In the genomic region with DNA sequence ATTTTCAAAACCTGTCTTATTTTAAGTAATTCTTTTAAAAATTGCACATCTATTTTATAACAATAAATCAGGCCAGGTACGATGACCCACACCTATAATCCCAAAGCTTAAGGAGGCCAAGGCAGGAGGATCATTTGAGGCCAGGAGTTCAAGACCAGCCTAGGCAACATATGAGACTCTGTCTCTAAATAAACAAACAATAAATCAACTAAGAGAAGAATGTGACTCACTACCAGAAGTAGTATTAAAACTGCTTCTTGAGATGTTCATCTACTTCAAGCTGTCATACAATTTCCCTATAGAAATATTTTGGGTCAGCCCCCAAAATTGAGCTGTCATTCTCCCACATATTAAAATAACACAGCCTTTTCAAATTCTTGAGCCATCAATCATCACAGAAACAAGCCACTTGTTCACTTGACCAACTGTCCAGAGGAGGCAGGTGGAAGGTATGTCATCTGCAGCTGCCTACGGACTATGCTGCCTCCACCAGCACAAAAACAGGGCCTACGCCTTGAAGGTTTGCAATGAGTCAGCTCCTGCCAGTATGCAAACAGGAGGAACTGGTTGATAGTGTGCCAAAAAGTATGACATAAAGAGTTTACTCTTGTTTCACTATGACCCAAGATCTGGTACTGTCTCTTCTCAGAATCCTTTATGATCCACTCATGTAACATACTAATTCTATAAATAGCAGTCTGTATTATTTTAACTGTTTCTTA, we compare ENCODE assay signal across 8 cellular contexts. TPM values are rescaled to one million over a fixed set of nuclear protein-coding genes. Genes with fewer than 3 reads are reported as not detected.
A peak's percentile ranks its signal among the peaks of the same experiment; 100 is the strongest.
DNase-seq lines count a peak whose midpoint lies in the region; ATAC-seq and TF ChIP-seq lines count a peak whose summit lies in the region.

No MANE protein-coding gene starts in this region.

- TF ChIP-seq POLR2A in GM18505 (IDR thresholded peaks at IDR 0.05; ENCODE audit: borderline replicate concordance, extremely low read depth, insufficient read depth, insufficient read length): no peak

- ATAC-seq in GM18505 (IDR thresholded peaks at IDR 0.05; ENCODE audit: unreplicated experiment): peak; percentile 97
- peak; percentile 99 for ATAC-seq in HG02852 (IDR thresholded peaks at IDR 0.05; ENCODE audit: unreplicated experiment)
- ATAC-seq in lung (ENCODE audit: insufficient read depth, low FRiP score): peak; percentile 70

- in situ Hi-C loops in astrocyte of the cerebellum (cut with HindIII; ENCODE audit: low sequenced_read_pairs): no loop called here

- WGBS in lung, 2 donors: 61 to 73% methylated on average over 3 of the region's 3 CpGs

- intact Hi-C loops in A673 (cut with micrococcal nuclease; ENCODE audit: unreplicated experiment): no loop called here

- peaks cover 6% of the 10 kb centered on the region for H3K36me3 ChIP-seq in A673 (ENCODE audit: insufficient read depth, low read length, poor library complexity, severe bottlenecking)
- peaks cover 3 to 28% of the 10 kb centered on the region in 2 donors for H3K36me3 ChIP-seq in lung (ENCODE audit: control insufficient read depth in 2 of 2, insufficient read depth in 2 of 2, low read length in 2 of 2)

- no peaks in the 10 kb centered on the region for H3K9me3 ChIP-seq in A673 (ENCODE audit: low read depth, low read length, poor library complexity, severe bottlenecking)
- H3K9me3 ChIP-seq in lung (ENCODE audit: control insufficient read depth in 2 of 2, insufficient read depth in 1 of 2, low read length in 1 of 2): peaks cover 0 to 1% of the 10 kb centered on the region in 2 donors

- CTCF ChIA-PET in A673 (lab: Charles Lee): no interaction called here

- no peak overlapping the region for H3K27ac ChIP-seq in A673 (ENCODE audit: low read depth, low read length, poor library complexity, severe bottlenecking)
- H3K27ac ChIP-seq in lung (ENCODE audit: low read depth in 1 of 2, low read length in 1 of 2): peak overlapping the region; percentile 13 to 22

- DNase-seq in A673 (ENCODE audit: low spot score) (peak; percentile 52), NCI-H446 treated with DMSO at 0.1 percent for 48 hours (lab: John Stamatoyannopoulos, UW) (peak; percentile 52), astrocyte of the cerebellum (ENCODE audit: low read depth) (peak; percentile 57), lung (ENCODE audit: low spot score) (peak; percentile 57), cerebellar nuclear complex (lab: John Stamatoyannopoulos, UW) (no peak), superior temporal gyrus (ENCODE audit: extremely low spot score) (no peak)

- H3K27me3 ChIP-seq in A673 (replicated peaks; ENCODE audit: insufficient read depth, low read depth, low read length, poor library complexity) (no peaks in the 10 kb centered on the region), lung (ENCODE audit: control insufficient read depth, insufficient read depth) (no peaks in the 10 kb centered on the region)

- BruUV-seq in A673 (replicated peaks; lab: Mats Ljungman, UMichigan): no TSS peak

- TF ChIP-seq CTCF in A673 (conservative IDR thresholded peaks at IDR 0.05; ENCODE audit: low read depth, low read length) (no peak), astrocyte of the cerebellum (IDR thresholded peaks at IDR 0.05; ENCODE audit: low read depth, low read length, missing control alignments) (peak; percentile 7), lung (IDR thresholded peaks at IDR 0.05; ENCODE audit: control extremely low read depth, extremely low read depth) (no peak)

- H3K4me3 ChIP-seq in A673 (ENCODE audit: low read depth, low read length, poor library complexity, severe bottlenecking): no peak overlapping the region
- no peak overlapping the region for H3K4me3 ChIP-seq in astrocyte of the cerebellum (ENCODE audit: low read depth, low read length)
- no peak overlapping the region for H3K4me3 ChIP-seq in lung

- H3K4me1 ChIP-seq in A673 (ENCODE audit: insufficient read depth, low read length, poor library complexity, severe bottlenecking) (peaks cover 12% of the 10 kb centered on the region), lung (ENCODE audit: control insufficient read depth in 2 of 2, insufficient read depth in 2 of 2, low read length in 2 of 2) (peaks cover 7 to 10% of the 10 kb centered on the region in 2 donors)

- POLR2A ChIA-PET in A673 (lab: Charles Lee; ENCODE audit: low non-redundant PET): no interaction called here

RNA-seq across cellular contexts. Expression of a gene that starts 33.6 kb away (rescaled TPM):
- total RNA-seq in A673 (2021) (45.2 and 46.4 TPM in 2 replicates), lung (100 to 1,000 TPM in 1 of 2 donors, 10 to 100 TPM in 1; 50.2 to 211 TPM)
- 10 to 100 TPM; 16.2 to 22.6 TPM for polyA plus RNA-seq in lung

Comparison
In these comparisons a context has a peak if more than half of its experiments do, and no peak if none do; other contexts are left out.
1. DNase-seq: peak in A673 (single experiment), NCI-H446 treated with DMSO at 0.1 percent for 48 hours (single experiment), astrocyte of the cerebellum (single experiment) and lung (single experiment); none in cerebellar nuclear complex (0 of 2) and superior temporal gyrus (single experiment).
2. Peak in every context shown above with its lines, with median percentiles within 50 percentile points of each other: ATAC-seq.